In genomic region chr19:23286477-23286876, GRCh38 we compare ENCODE assay signal across 1 cellular context.
TF ChIP-seq lines count a peak whose summit lies in the region.

No MANE protein-coding gene starts in this region.

TF ChIP-seq in H1, 55 proteins besides CTCF, POLR2A, EP300 and RAD21:
- TF ChIP-seq TAF1 (IDR thresholded peaks at IDR 0.05; ENCODE audit: low read depth, low read length) (no peak), KDM4A (IDR thresholded peaks at IDR 0.05; ENCODE audit: low read depth, low read length, severe bottlenecking) (no peak), KDM5A (IDR thresholded peaks at IDR 0.05; ENCODE audit: low read length) (no peak), SP4 (IDR thresholded peaks at IDR 0.05; ENCODE audit: low read length) (no peak), CEBPB (IDR thresholded peaks at IDR 0.05; ENCODE audit: low read depth, low read length) (no peak)
